In the genomic region with DNA sequence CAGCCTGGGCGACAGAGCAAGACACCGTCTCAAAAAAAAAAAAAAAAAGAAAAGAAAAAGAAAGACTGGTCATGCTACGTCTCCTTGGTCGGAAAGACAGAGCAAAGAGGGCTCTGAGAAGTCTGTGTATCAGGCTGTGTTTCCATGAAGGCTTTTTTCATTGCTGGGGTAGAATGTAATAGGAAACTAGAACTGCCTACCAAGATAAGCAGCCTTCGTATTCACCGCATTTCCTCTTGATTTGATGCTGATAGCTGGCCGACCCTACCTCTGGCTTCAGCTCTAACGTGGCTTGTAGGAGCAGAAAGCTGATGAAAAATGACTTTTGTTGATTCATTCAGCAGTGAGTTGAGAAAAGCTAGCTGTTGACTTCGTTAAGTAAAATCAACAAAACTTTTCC, we compare ENCODE assay signal across 21 cellular contexts. TPM values are rescaled to one million over a fixed set of nuclear protein-coding genes. Genes with fewer than 3 reads are reported as not detected.
"Had no signal": no experiment of that assay in that cellular context is flagged by ENCODE, and none has a peak within 500 bp of the region (broad histone marks: within the 10 kb centered on the region; RNA-seq: fewer than 3 reads in every experiment).

No MANE protein-coding gene starts in this region.

- H3K36me3 ChIP-seq: prostate gland, right lobe of liver, spleen, thoracic aorta, transverse colon had no signal

- H3K27me3 ChIP-seq: foreskin keratinocyte, right lobe of liver, transverse colon had no signal

- H3K9me3 Mint-ChIP-seq: endodermal cell; natural killer cell treated with Interleukin-12 subunit alpha and Interleukin-12 subunit beta and Interleukin-15 and Interleukin-18, amount 100 ng/mL, for 72 hours; stimulated activated naive B cell treated with anti-CD40 and anti-IgM and Interleukin-4, amounts not matched to agents 10 μg/mL and 1 μg/mL and 100 μg/mL, for 72 hours; stimulated activated naive CD8-positive, alpha-beta T cell treated with anti-CD3 and anti-CD28 coated beads, Interleukin-15, amount 100 ng/mL, for 72 hours had no signal

- H3K4me1 ChIP-seq: parathyroid adenoma, prostate gland, right lobe of liver, spleen, transverse colon had no signal

- H2AFZ ChIP-seq: parathyroid adenoma had no signal

- H3K9ac ChIP-seq: parathyroid adenoma had no signal

- H3K36me3 Mint-ChIP-seq: natural killer cell treated with Interleukin-12 subunit alpha and Interleukin-12 subunit beta and Interleukin-15 and Interleukin-18, amount 100 ng/mL, for 72 hours; stimulated activated naive B cell treated with anti-CD40 and anti-IgM and Interleukin-4, amounts not matched to agents 10 μg/mL and 1 μg/mL and 100 μg/mL, for 72 hours had no signal

- H3K79me2 ChIP-seq: parathyroid adenoma had no signal

- H3K4me3 Mint-ChIP-seq: endodermal cell; natural killer cell treated with Interleukin-12 subunit alpha and Interleukin-12 subunit beta and Interleukin-15 and Interleukin-18, amount 100 ng/mL, for 72 hours; stimulated activated naive CD8-positive, alpha-beta T cell treated with anti-CD3 and anti-CD28 coated beads, Interleukin-15, amount 100 ng/mL, for 72 hours had no signal

- H3K4me3 ChIP-seq: prostate gland, right lobe of liver, spleen, thoracic aorta, transverse colon had no signal

- ATAC-seq: foreskin keratinocyte; natural killer cell treated with Interleukin-12 subunit alpha and Interleukin-12 subunit beta and Interleukin-15 and Interleukin-18, amount 100 ng/mL, for 72 hours; right lobe of liver; stimulated activated naive B cell treated with anti-CD40 and anti-IgM and Interleukin-4, amounts not matched to agents 10 μg/mL and 1 μg/mL and 100 μg/mL, for 72 hours; stimulated activated naive CD8-positive, alpha-beta T cell treated with anti-CD3 and anti-CD28 coated beads, Interleukin-15, amount 100 ng/mL, for 72 hours had no signal

- H3K27ac ChIP-seq: foreskin keratinocyte, parathyroid adenoma, prostate gland, right lobe of liver, spleen, thoracic aorta, transverse colon had no signal

- H3K9me3 ChIP-seq: prostate gland, right lobe of liver, spleen, thoracic aorta, transverse colon had no signal

- H3K4me1 Mint-ChIP-seq: stimulated activated naive B cell treated with anti-CD40 and anti-IgM and Interleukin-4, amounts not matched to agents 10 μg/mL and 1 μg/mL and 100 μg/mL, for 72 hours; stimulated activated naive CD8-positive, alpha-beta T cell treated with anti-CD3 and anti-CD28 coated beads, Interleukin-15, amount 100 ng/mL, for 72 hours had no signal

- DNase-seq: endodermal cell; erythroblast; foreskin keratinocyte; head of caudate nucleus; hypothalamus; kidney glomerular epithelial cell; mammary epithelial cell; retina; right lobe of liver; spleen; stimulated activated CD4-positive, alpha-beta T cell treated with anti-CD3 and anti-CD28 coated beads, Interleukin-15, amount 100 ng/mL, for 24 hours; stimulated activated CD4-positive, alpha-beta T cell treated with anti-CD3 and anti-CD28 coated beads, Interleukin-1b, Interleukin-23, amount 100 ng/mL, for 48 hours; stimulated activated CD4-positive, alpha-beta T cell treated with anti-CD3 and anti-CD28 coated beads, Interleukin-4, amount 100 ng/mL, for 4 hours; stimulated activated naive B cell treated with anti-CD40 and anti-IgM and Interleukin-4, amounts not matched to agents 10 μg/mL and 1 μg/mL and 100 μg/mL, for 72 hours; stimulated activated naive CD8-positive, alpha-beta T cell treated with anti-CD3 and anti-CD28 coated beads, Interleukin-15, amount 100 ng/mL, for 72 hours; transverse colon had no signal

- H3K27ac Mint-ChIP-seq: endodermal cell; natural killer cell treated with Interleukin-12 subunit alpha and Interleukin-12 subunit beta and Interleukin-15 and Interleukin-18, amount 100 ng/mL, for 72 hours; stimulated activated naive B cell treated with anti-CD40 and anti-IgM and Interleukin-4, amounts not matched to agents 10 μg/mL and 1 μg/mL and 100 μg/mL, for 72 hours; stimulated activated naive CD8-positive, alpha-beta T cell treated with anti-CD3 and anti-CD28 coated beads, Interleukin-15, amount 100 ng/mL, for 72 hours had no signal

RNA-seq across cellular contexts. Expression of a gene that starts 17.4 kb away (rescaled TPM):
- total RNA-seq: endothelial cell of umbilical vein had no signal
